1 cellular context compared by ENCODE assay signal in the genomic region with DNA sequence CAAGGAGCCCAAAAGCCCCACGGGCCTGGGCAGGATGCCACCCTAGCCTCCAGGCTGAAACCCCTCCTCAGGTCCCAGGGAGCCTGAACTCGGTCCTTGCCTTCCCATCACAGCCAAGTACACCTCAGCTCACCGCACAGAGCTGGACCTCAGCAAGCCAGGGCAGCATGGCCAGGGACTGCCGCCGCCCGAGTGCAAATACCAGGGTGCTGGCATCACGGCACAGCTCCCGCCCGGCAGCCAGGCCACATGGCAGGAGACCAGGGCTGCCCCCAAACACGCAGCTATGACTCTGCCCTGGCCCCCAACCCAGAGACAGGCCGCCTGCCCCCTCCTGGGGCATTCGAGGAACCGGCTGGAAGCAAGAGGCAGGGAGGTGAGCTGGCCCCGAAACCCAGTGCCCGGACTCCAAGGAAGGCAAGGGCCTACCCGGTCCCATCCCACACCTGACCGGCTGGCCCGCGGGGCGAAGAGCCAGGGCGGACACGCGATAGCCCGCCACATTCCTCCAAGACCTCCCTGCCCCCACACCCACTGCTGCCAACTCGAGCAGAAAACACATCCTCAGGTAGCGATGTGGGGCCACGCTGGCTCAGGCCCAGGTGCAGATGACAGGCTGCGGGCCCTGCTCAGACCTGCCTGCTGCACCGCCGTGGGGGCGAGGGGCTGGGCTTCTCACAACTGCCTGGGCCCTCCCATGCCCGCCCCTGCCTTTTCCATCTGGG.
TF ChIP-seq lines count a peak whose summit lies in the region.

No MANE protein-coding gene starts in this region.

TF ChIP-seq in H1, 55 proteins besides CTCF, POLR2A, EP300 and RAD21:
- TF ChIP-seq FOSL1 (IDR thresholded peaks at IDR 0.05; ENCODE audit: insufficient read depth, low read depth, low read length) (no peak), CBX5 (IDR thresholded peaks at IDR 0.05; ENCODE audit: low read depth, low read length) (no peak), JUND (IDR thresholded peaks at IDR 0.05; ENCODE audit: low read length) (no peak), TBP (IDR thresholded peaks at IDR 0.05; ENCODE audit: low read depth, low read length) (no peak), CREB1 (IDR thresholded peaks at IDR 0.05) (no peak), RXRA (IDR thresholded peaks at IDR 0.05; ENCODE audit: insufficient read depth, low read depth, low read length) (no peak), BCL11A (IDR thresholded peaks at IDR 0.05; ENCODE audit: low read depth in 2 of 2, low read length in 2 of 2) (no peak), HDAC6 (IDR thresholded peaks at IDR 0.05; ENCODE audit: low read depth, low read length) (no peak), SUZ12 (IDR thresholded peaks at IDR 0.05; ENCODE audit: low read length) (no peak), JUN (IDR thresholded peaks at IDR 0.05; ENCODE audit: low read depth, low read length) (no peak), TEAD4 (IDR thresholded peaks at IDR 0.05; ENCODE audit: low read depth, low read length) (no peak)
